ENCODE assay signal across 20 cellular contexts in genomic region chr5:51944500-51945125, GRCh38.
"Had no signal": no experiment of that assay in that cellular context is flagged by ENCODE, and none has a peak within 500 bp of the region (broad histone marks: within the 10 kb centered on the region; RNA-seq: fewer than 3 reads in every experiment).

No MANE protein-coding gene starts in this region.

- H3K4me1 ChIP-seq: left ventricle myocardium inferior, pancreas, prostate gland, sigmoid colon, spleen, tibial nerve, uterus had no signal

- H3K4me3 ChIP-seq: left ventricle myocardium inferior, lung, pancreas, prostate gland, sigmoid colon, spleen, tibial nerve, uterus had no signal

- ATAC-seq: naive thymus-derived CD8-positive, alpha-beta T cell; pancreas; right cardiac atrium; stimulated activated effector memory CD8-positive, alpha-beta T cell treated with anti-CD3 and anti-CD28 coated beads, Interleukin-12 subunit alpha, Interleukin-12 subunit beta, amount 100 ng/mL, for 72 hours had no signal

- H3K27me3 ChIP-seq: pancreas, sigmoid colon, spleen, tibial nerve, uterus had no signal

- DNase-seq: hypothalamus; islet precursor cell; left ventricle myocardium inferior; naive thymus-derived CD8-positive, alpha-beta T cell; nucleus accumbens; pancreas; posterior cingulate gyrus; retina; right cardiac atrium; sigmoid colon; small intestine; spleen; stimulated activated CD4-positive, alpha-beta T cell treated with anti-CD3 and anti-CD28 coated beads, Interleukin-4, amount 100 ng/mL, for 24 hours; stimulated activated naive CD4-positive, alpha-beta T cell; substantia nigra; uterus had no signal

- H3K9me3 ChIP-seq: pancreas, prostate gland, uterus had no signal

- H3K36me3 ChIP-seq: left ventricle myocardium inferior, pancreas, prostate gland, sigmoid colon, spleen, tibial nerve, uterus had no signal

- FAIRE-seq: pancreas, small intestine had no signal

- H3K27ac ChIP-seq: left ventricle myocardium inferior, pancreas, prostate gland, sigmoid colon, spleen, tibial nerve, uterus had no signal
